Comparison of ENCODE assay signal across 23 cellular contexts in genomic region chr5:128263357-128263756, GRCh38.
"Had no signal": no experiment of that assay in that cellular context is flagged by ENCODE, and none has a peak within 500 bp of the region (broad histone marks: within the 10 kb centered on the region; RNA-seq: fewer than 3 reads in every experiment).

No MANE protein-coding gene starts in this region.

- H3K36me3 ChIP-seq: adrenal gland, ovary, upper lobe of left lung had no signal

- H3K27me3 ChIP-seq: adrenal gland, hepatocyte, ovary, upper lobe of left lung had no signal

- H3K9me3 Mint-ChIP-seq: activated B cell treated with CpG ODN at 0.5 μM for 24 hours; activated T-cell treated with anti-CD3 and anti-CD28 coated beads, Interleukin-2, amount 50 U/mL, for 4 hours; activated T-helper 2 cell treated with anti-CD3 and anti-CD28 coated beads, Interferon-gamma antibody, Interleukin-2, Interleukin-4, amounts not matched to agents 10 μg/mL and 5 μg/mL and 100 μg/mL, durations not matched to agents 14 hours and 24 hours and 36 hours; T-helper 1 cell treated with Interleukin-12 subunit alpha and Interleukin-12 subunit beta and Interleukin-4 antibody, amounts not matched to agents 30 μg/mL and 1 μg/mL, for 36 hours had no signal

- DNase-seq: activated B cell treated with CpG ODN at 0.5 μM for 24 hours; activated CD4-positive, alpha-beta T cell treated with anti-CD3 and anti-CD28 coated beads for 36 hours; activated CD4-positive, alpha-beta T cell treated with anti-CD3 and anti-CD28 coated beads, Interleukin-2, amount 50 U/mL, for 4 hours; activated CD8-positive, alpha-beta memory T cell treated with anti-CD3 and anti-CD28 coated beads, Interleukin-2, amount 50 U/mL, for 48 hours; activated naive CD4-positive, alpha-beta T cell; activated T-cell treated with anti-CD3 and anti-CD28 coated beads, Interleukin-2, amount 50 U/mL, for 4 hours; adrenal gland; foreskin fibroblast; immature natural killer cell; naive thymus-derived CD4-positive, alpha-beta T cell; ovary; stimulated activated CD4-positive, alpha-beta T cell treated with anti-CD3 and anti-CD28 coated beads, Interleukin-4, amount 100 ng/mL, for 4 hours; stimulated activated naive CD8-positive, alpha-beta T cell treated with anti-CD3 and anti-CD28 coated beads, Interleukin-15, Interleukin-2, amounts not matched to agents 100 U/mL and 50 U/mL, for 24 hours; T1000; upper lobe of left lung had no signal

- H3K4me3 ChIP-seq: adrenal gland, hepatocyte, ovary, prostate gland, upper lobe of left lung had no signal

- FAIRE-seq: astrocyte had no signal

- ATAC-seq: activated CD4-positive, alpha-beta T cell treated with anti-CD3 and anti-CD28 coated beads for 36 hours; activated T-cell treated with anti-CD3 and anti-CD28 coated beads, Interleukin-2, amount 50 U/mL, for 4 hours; left lobe of liver; naive thymus-derived CD4-positive, alpha-beta T cell; stimulated activated naive CD8-positive, alpha-beta T cell treated with anti-CD3 and anti-CD28 coated beads, Interleukin-15, Interleukin-2, amounts not matched to agents 100 U/mL and 50 U/mL, for 24 hours had no signal

- H3K36me3 Mint-ChIP-seq: activated naive CD8-positive, alpha-beta T cell; immature natural killer cell; naive thymus-derived CD4-positive, alpha-beta T cell had no signal

- H3K4me1 ChIP-seq: adrenal gland, prostate gland, upper lobe of left lung had no signal

- H3K27ac Mint-ChIP-seq: activated B cell treated with CpG ODN at 0.5 μM for 24 hours; activated CD4-positive, alpha-beta T cell treated with anti-CD3 and anti-CD28 coated beads for 36 hours; activated naive CD8-positive, alpha-beta T cell; activated T-helper 2 cell treated with anti-CD3 and anti-CD28 coated beads, Interferon-gamma antibody, Interleukin-2, Interleukin-4, amounts not matched to agents 10 μg/mL and 5 μg/mL and 100 μg/mL, durations not matched to agents 14 hours and 24 hours and 36 hours; immature natural killer cell; naive thymus-derived CD4-positive, alpha-beta T cell; T-helper 1 cell treated with Interleukin-12 subunit alpha and Interleukin-12 subunit beta and Interleukin-4 antibody, amounts not matched to agents 30 μg/mL and 1 μg/mL, for 36 hours had no signal

- H3K27ac ChIP-seq: adrenal gland, epithelial cell of prostate, hepatocyte, ovary, prostate gland, upper lobe of left lung had no signal

- H3K4me3 Mint-ChIP-seq: activated B cell treated with CpG ODN at 0.5 μM for 24 hours; activated CD4-positive, alpha-beta T cell treated with anti-CD3 and anti-CD28 coated beads for 36 hours; activated naive CD8-positive, alpha-beta T cell; activated T-cell treated with anti-CD3 and anti-CD28 coated beads, Interleukin-2, amount 50 U/mL, for 4 hours; immature natural killer cell; naive thymus-derived CD4-positive, alpha-beta T cell; T-helper 1 cell treated with Interleukin-12 subunit alpha and Interleukin-12 subunit beta and Interleukin-4 antibody, amounts not matched to agents 30 μg/mL and 1 μg/mL, for 36 hours had no signal

- H3K9me3 ChIP-seq: adrenal gland, ovary, prostate gland, upper lobe of left lung had no signal

- H3K4me1 Mint-ChIP-seq: activated B cell treated with CpG ODN at 0.5 μM for 24 hours; activated CD4-positive, alpha-beta T cell treated with anti-CD3 and anti-CD28 coated beads for 36 hours; immature natural killer cell; naive thymus-derived CD4-positive, alpha-beta T cell had no signal
